ENCODE assay signal across 10 cellular contexts in genomic region chr10:72173635-72174296, GRCh38. TPM values are rescaled to one million over a fixed set of nuclear protein-coding genes. Genes with fewer than 3 reads are reported as not detected.
DNase-seq lines count a peak whose midpoint lies in the region; ATAC-seq, FAIRE-seq and TF ChIP-seq lines count a peak whose summit lies in the region.
"Had no signal": no experiment of that assay in that cellular context is flagged by ENCODE, and none has a peak within 500 bp of the region (broad histone marks: within the 10 kb centered on the region; RNA-seq: fewer than 3 reads in every experiment).

No MANE protein-coding gene starts in this region.

- POLR2A ChIA-PET in WTC11 (lab: Charles Lee), result interaction anchor here (0.7 kb wide), 1 partner anchor 69 kb away, joined by 3 read pairs; no protein-coding TSS in a partner anchor

- TF ChIP-seq CTCF in WTC11 (IDR thresholded peaks at IDR 0.05) (no peak), spleen (IDR thresholded peaks at IDR 0.05 in 8 of 11, conservative IDR thresholded peaks at IDR 0.05 in 3 of 11) (no peak), D721Med (IDR thresholded peaks at IDR 0.05; ENCODE audit: insufficient read depth, missing control alignments) (no peak)

- peak overlapping the region; percentile 90 for H3K27ac ChIP-seq in Karpas-422 (ENCODE audit: low read length)
- H3K27ac ChIP-seq in caudate nucleus (ENCODE audit: low read depth, low read length), result peak overlapping the region; percentile 18
- H3K27ac ChIP-seq in spleen, result peak overlapping the region in 1 of 8 donors; percentile 2

- H3K9me2 ChIP-seq in Karpas-422 (replicated peaks; ENCODE audit: insufficient read depth, low read length), result no peaks in the 10 kb centered on the region

- H3K36me3 ChIP-seq in Karpas-422 (ENCODE audit: insufficient read depth, low read length) (0 out of 2 replicates have a peak, but pooled peaks cover 4% of the 10 kb centered on the region), spleen (peaks cover 0 to 44% (median 8%) of the 10 kb centered on the region in 6 donors)

- no peak for TF ChIP-seq POLR2A in spleen (IDR thresholded peaks at IDR 0.05)

- intact Hi-C loops in spleen (cut with DNase I; ENCODE audit: low total_unique reads), result no loop called here

- in situ Hi-C loops in ACHN (cut with HindIII; ENCODE audit: low pct_ligation_motif_present, low pct_unique_long_range_greater_than_20kb, low sequenced_read_pairs), result no loop called here

- peak overlapping the region; percentile 39 for H3K9ac ChIP-seq in Karpas-422 (ENCODE audit: low read length)

- 79 to 89% (median 88%) methylated on average over 7 of the region's 7 CpGs for WGBS in spleen, 5 donors

- H3K9me3 Mint-ChIP-seq in WTC11, result no peaks in the 10 kb centered on the region

- no peaks in the 10 kb centered on the region for H4K20me1 ChIP-seq in Karpas-422 (ENCODE audit: insufficient read depth, low read depth, low read length)

- H3K4me3 ChIP-seq in Karpas-422 (ENCODE audit: low read length) (peak overlapping the region; percentile 26; the same call in 1 of the 2 replicates), spleen (no peak overlapping the region)

- peaks cover 4% of the 10 kb centered on the region; the same call in 1 of the 2 replicates for H3K4me1 Mint-ChIP-seq in WTC11

- H3K4me1 ChIP-seq in Karpas-422 (ENCODE audit: low read length) (peaks cover 50% of the 10 kb centered on the region), spleen (peaks cover 0 to 26% (median 5%) of the 10 kb centered on the region in 6 donors)

- H2AFZ ChIP-seq in Karpas-422 (ENCODE audit: low read length), result no peak overlapping the region

- peak overlapping the region; percentile 58 for H3K4me2 ChIP-seq in Karpas-422 (ENCODE audit: low read depth, low read length, poor library complexity, severe bottlenecking)

- no peak for FAIRE-seq in D721Med (lab: Jason Lieb, UNC)

- peaks cover 3% of the 10 kb centered on the region; the same call in 1 of the 2 replicates for H3K79me2 ChIP-seq in Karpas-422 (ENCODE audit: low read length)

- no peak overlapping the region; the same call in 1 of the 2 replicates for H3K27ac Mint-ChIP-seq in WTC11

- H3K4me3 Mint-ChIP-seq in WTC11, result no peak overlapping the region

- DNase-seq in ACHN, result peak; percentile 60
- peak; percentile 65 for DNase-seq in Karpas-422
- DNase-seq in caudate nucleus (lab: John Stamatoyannopoulos, UW), result no peak
- no peak for DNase-seq in WTC11 (ENCODE audit: low spot score)
- no peak for DNase-seq in foreskin melanocyte
- DNase-seq in spleen, result no peak
- no peak for DNase-seq in D721Med (ENCODE audit: insufficient read length, low spot score)
- DNase-seq: DND-41, Kasumi-1 had no signal

- no peaks in the 10 kb centered on the region for H3K27me3 Mint-ChIP-seq in WTC11 (ENCODE audit: low read depth)

- H3K27me3 ChIP-seq in Karpas-422 (ENCODE audit: low read length) (no peaks in the 10 kb centered on the region), spleen (replicated peaks in 1 of 7) (no peaks in the 10 kb centered on the region)

- CTCF ChIA-PET in WTC11 (lab: Charles Lee), result interaction anchor here (1.3 kb wide), 1 partner anchor 8 kb away, joined by 4 read pairs; no protein-coding TSS in a partner anchor

- ATAC-seq in GM19452 (IDR thresholded peaks at IDR 0.05; ENCODE audit: unreplicated experiment), result peak; percentile 59
- no peak for ATAC-seq in WTC11

- H3K9me3 ChIP-seq in Karpas-422 (ENCODE audit: low read length) (no peaks in the 10 kb centered on the region), spleen (no peaks in the 10 kb centered on the region)

- H3K36me3 Mint-ChIP-seq in WTC11, result peaks cover 3% of the 10 kb centered on the region; the same call in 1 of the 2 replicates

TF ChIP-seq in WTC11, 78 proteins besides CTCF, POLR2A, EP300 and RAD21:
- TF ChIP-seq, protein P1, sequence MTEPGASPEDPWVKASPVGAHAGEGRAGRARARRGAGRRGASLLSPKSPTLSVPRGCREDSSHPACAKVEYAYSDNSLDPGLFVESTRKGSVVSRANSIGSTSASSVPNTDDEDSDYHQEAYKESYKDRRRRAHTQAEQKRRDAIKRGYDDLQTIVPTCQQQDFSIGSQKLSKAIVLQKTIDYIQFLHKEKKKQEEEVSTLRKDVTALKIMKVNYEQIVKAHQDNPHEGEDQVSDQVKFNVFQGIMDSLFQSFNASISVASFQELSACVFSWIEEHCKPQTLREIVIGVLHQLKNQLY (CRISPR knock-in tag; IDR thresholded peaks at IDR 0.05), result no peak
- TF ChIP-seq, protein P2, sequence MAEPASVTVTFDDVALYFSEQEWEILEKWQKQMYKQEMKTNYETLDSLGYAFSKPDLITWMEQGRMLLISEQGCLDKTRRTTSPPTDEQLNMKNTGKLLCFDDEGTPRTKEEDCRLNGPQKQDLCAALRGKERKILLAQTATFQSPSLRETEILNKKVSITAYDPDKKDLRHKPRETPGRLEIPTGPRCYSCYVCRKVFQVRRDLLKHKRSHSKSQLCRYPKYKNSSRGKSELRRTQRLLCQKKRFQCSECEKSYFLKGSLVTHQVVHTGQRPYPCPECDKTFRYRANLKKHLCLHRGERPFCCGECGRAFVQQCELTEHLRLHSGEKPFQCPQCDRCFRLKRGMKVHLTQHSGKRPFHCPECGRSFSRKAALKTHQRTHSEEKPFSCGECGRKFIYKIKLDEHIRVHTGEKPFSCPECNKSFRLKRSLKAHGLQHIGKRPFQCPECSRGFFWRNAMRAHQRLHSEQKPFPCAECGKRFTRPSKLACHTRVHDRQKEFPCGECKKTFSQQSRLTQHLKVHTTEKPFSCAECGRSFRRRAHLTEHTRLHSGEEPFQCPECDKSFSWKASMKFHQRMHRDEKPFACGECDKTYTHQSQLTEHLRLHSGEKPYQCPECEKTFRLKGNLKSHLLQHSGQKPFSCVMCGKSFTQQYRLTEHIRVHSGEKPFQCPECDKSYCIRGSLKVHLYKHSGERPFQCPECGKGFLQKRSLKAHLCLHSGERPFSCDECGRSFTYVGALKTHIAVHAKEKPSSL (CRISPR knock-in tag; conservative IDR thresholded peaks at IDR 0.05), result no peak
- TF ChIP-seq FOXP1 (CRISPR knock-in tag; IDR thresholded peaks at IDR 0.05; ENCODE audit: borderline replicate concordance), result no peak
- no peak for TF ChIP-seq CREB1 (CRISPR knock-in tag; IDR thresholded peaks at IDR 0.05)
- no peak for TF ChIP-seq ESRRA (CRISPR knock-in tag; IDR thresholded peaks at IDR 0.05; ENCODE audit: borderline replicate concordance)
- TF ChIP-seq NFYB (CRISPR knock-in tag; conservative IDR thresholded peaks at IDR 0.05; ENCODE audit: low read depth), result no peak
- no peak for TF ChIP-seq NR1H2 (CRISPR knock-in tag; IDR thresholded peaks at IDR 0.05)
- TF ChIP-seq ZNF396 (CRISPR knock-in tag; IDR thresholded peaks at IDR 0.05; ENCODE audit: borderline replicate concordance), result no peak
- TF ChIP-seq OVOL2 (CRISPR knock-in tag; IDR thresholded peaks at IDR 0.05; ENCODE audit: borderline replicate concordance), result no peak
- TF ChIP-seq ZNF281 (CRISPR knock-in tag; IDR thresholded peaks at IDR 0.05), result no peak

RNA-seq across cellular contexts. Expression of gene ANAPC16, which starts 42.0 kb away (rescaled TPM):
- 90.4 and 129 TPM in 2 replicates for total RNA-seq in Karpas-422 (2014; rRNA removed; shearing (Covaris generic); ENCODE audit: low replicate concordance)
- total RNA-seq in WTC11 (2021) (52.3 to 72.4 TPM (median 72.3 TPM) in 3 replicates), spleen (100 to 1,000 TPM in 3 of 7 donors, 10 to 100 TPM in 4; 70.8 to 115 (median 97.2) TPM)
- polyA plus RNA-seq in spleen, result 100 to 1,000 TPM; 182 to 239 (median 224) TPM

RNA-seq across cellular contexts. Expression of gene ASCC1, which starts 42.3 kb away (rescaled TPM):
- 26.0 and 27.8 TPM in 2 replicates for total RNA-seq in Karpas-422 (2014; rRNA removed; shearing (Covaris generic); ENCODE audit: low replicate concordance)
- total RNA-seq in WTC11 (2021) (30.4 to 38.7 TPM (median 32.5 TPM) in 3 replicates), spleen (10 to 100 TPM; 23.7 to 41.7 (median 37.9) TPM)
- polyA plus RNA-seq in spleen, result 10 to 100 TPM; 11.9 to 22.0 (median 18.4) TPM

Comparison
In these comparisons a context has a peak if more than half of its experiments do, and no peak if none do; other contexts are left out.
1. DNase-seq: peak in ACHN (single experiment) and Karpas-422 (single experiment); none in caudate nucleus (0 of 61), WTC11 (single experiment), foreskin melanocyte (single experiment), spleen (single experiment) and D721Med (single experiment).